In the genomic region with DNA sequence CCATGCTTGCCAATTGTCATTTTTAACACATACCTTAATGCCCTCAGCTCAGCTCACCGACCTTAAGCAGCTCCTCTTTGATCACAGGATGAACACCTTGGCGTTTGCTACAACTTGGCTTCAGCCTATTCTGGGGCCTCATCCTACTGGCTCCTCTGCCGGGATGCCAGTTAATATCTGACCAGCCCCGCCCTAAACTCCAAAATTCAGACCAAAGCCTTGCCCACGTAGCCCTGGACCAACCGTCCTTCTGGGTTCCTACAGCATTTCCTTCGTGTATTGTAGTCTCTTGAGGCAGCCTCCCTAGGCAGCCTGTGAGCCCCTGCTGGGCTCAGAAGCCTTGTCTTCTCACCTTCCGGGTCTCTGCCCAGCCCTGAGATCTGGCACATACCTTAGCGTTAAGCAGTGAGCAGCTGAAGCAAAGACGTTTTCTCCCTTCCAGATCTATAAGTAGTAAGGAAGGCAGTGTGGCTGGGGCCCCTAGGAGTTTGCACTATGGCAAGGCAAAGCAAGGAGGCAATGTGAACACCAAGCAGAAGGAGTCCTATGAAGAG, we compare ENCODE assay signal across 1 cellular context.
A peak's percentile ranks its signal among the peaks of the same experiment; 100 is the strongest.
TF ChIP-seq lines count a peak whose summit lies in the region.

No MANE protein-coding gene starts in this region.

TF ChIP-seq in HCT116, 20 proteins besides CTCF, POLR2A, EP300 and RAD21:
- TF ChIP-seq, protein P1, sequence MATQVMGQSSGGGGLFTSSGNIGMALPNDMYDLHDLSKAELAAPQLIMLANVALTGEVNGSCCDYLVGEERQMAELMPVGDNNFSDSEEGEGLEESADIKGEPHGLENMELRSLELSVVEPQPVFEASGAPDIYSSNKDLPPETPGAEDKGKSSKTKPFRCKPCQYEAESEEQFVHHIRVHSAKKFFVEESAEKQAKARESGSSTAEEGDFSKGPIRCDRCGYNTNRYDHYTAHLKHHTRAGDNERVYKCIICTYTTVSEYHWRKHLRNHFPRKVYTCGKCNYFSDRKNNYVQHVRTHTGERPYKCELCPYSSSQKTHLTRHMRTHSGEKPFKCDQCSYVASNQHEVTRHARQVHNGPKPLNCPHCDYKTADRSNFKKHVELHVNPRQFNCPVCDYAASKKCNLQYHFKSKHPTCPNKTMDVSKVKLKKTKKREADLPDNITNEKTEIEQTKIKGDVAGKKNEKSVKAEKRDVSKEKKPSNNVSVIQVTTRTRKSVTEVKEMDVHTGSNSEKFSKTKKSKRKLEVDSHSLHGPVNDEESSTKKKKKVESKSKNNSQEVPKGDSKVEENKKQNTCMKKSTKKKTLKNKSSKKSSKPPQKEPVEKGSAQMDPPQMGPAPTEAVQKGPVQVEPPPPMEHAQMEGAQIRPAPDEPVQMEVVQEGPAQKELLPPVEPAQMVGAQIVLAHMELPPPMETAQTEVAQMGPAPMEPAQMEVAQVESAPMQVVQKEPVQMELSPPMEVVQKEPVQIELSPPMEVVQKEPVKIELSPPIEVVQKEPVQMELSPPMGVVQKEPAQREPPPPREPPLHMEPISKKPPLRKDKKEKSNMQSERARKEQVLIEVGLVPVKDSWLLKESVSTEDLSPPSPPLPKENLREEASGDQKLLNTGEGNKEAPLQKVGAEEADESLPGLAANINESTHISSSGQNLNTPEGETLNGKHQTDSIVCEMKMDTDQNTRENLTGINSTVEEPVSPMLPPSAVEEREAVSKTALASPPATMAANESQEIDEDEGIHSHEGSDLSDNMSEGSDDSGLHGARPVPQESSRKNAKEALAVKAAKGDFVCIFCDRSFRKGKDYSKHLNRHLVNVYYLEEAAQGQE (IDR thresholded peaks at IDR 0.05; ENCODE audit: low read depth), result no peak
- TF ChIP-seq FOSL1 (IDR thresholded peaks at IDR 0.05; ENCODE audit: low read depth), result no peak
- peak; percentile 28 for TF ChIP-seq ZFX (IDR thresholded peaks at IDR 0.05)
- TF ChIP-seq CBX3 (IDR thresholded peaks at IDR 0.05; ENCODE audit: low read depth), result no peak
- no peak for TF ChIP-seq ELF1 (IDR thresholded peaks at IDR 0.05; ENCODE audit: borderline replicate concordance, low read depth)
- TF ChIP-seq TCF7L2 (IDR thresholded peaks at IDR 0.05; ENCODE audit: borderline replicate concordance, extremely low read depth, insufficient read depth, insufficient read length), result no peak
- no peak for TF ChIP-seq ZNF274 (IDR thresholded peaks at IDR 0.05; ENCODE audit: low read depth, low read length)
- TF ChIP-seq JUND (IDR thresholded peaks at IDR 0.05), result no peak
- TF ChIP-seq POLR2AphosphoS5 (IDR thresholded peaks at IDR 0.05; ENCODE audit: low read depth, low read length), result no peak
